ENCODE assay signal across 9 cellular contexts in the genomic region with DNA sequence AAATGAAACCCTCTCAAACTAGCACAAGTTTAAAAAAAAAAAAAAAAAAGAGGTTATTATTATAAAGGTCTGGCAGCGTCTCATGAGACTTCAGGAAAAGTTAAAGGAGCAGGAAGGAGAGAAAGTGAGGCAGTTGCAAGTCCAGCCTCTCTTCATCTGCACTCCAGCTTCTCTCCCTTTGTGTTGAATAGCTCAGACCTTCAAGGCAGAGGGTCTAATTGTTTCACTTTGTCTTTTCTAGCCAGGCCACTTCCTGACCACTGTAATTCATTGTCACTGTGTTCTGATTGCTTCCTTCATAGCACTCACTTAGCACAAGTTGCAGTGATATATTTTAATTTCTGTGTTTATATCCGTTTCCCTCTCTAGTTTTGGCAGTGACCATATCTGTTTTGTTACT.
DNase-seq lines count a peak whose midpoint lies in the region; ATAC-seq and TF ChIP-seq lines count a peak whose summit lies in the region.
"Had no signal": no experiment of that assay in that cellular context is flagged by ENCODE, and none has a peak within 500 bp of the region (broad histone marks: within the 10 kb centered on the region; RNA-seq: fewer than 3 reads in every experiment).

No MANE protein-coding gene starts in this region.

- peak overlapping the region; percentile 70 for H3K4me2 ChIP-seq in PC-3 (ENCODE audit: low read length)

- POLR2A ChIA-PET in PC-3 (lab: Charles Lee; ENCODE audit: unreplicated experiment) = interaction anchor here (0.8 kb wide), 1 partner anchor 29 kb away, joined by 3 read pairs; no protein-coding TSS in a partner anchor

- no peak overlapping the region for H2AFZ ChIP-seq in PC-3 (ENCODE audit: low read length)

- H3F3A ChIP-seq in PC-3 (ENCODE audit: low read length, unreplicated experiment) = peaks cover 12% of the 10 kb centered on the region

- ATAC-seq in GM21423 (IDR thresholded peaks at IDR 0.05; ENCODE audit: unreplicated experiment) = peak; percentile 77
- peak; percentile 4 for ATAC-seq in PC-3
- peak; percentile 10 to 48 for ATAC-seq in left cardiac atrium
- ATAC-seq in HG03521 (IDR thresholded peaks at IDR 0.05; ENCODE audit: unreplicated experiment) = no peak
- no peak for ATAC-seq in HG03039 (IDR thresholded peaks at IDR 0.05; ENCODE audit: unreplicated experiment)

- intact Hi-C loops in PC-3 (cut with micrococcal nuclease) (loop anchor here (2.0 to 5.0 kb wide), 3 partner anchors 30 to 429 kb away; partner anchors contain the start of gene SPATS2L), left cardiac atrium (cut with DNase I) (no loop called here)

- peaks cover 48% of the 10 kb centered on the region for H3K36me3 ChIP-seq in PC-3 (ENCODE audit: low read depth, low read length)

- H3K9me3 ChIP-seq in PC-3 (ENCODE audit: low read length) = no peaks in the 10 kb centered on the region

- peaks cover 70% of the 10 kb centered on the region for H3K4me1 ChIP-seq in PC-3 (ENCODE audit: insufficient read depth, low read length)

- H3K9ac ChIP-seq in PC-3 (ENCODE audit: low read length) = peak overlapping the region; percentile 91

- TF ChIP-seq CTCF in 22Rv1 (IDR thresholded peaks at IDR 0.05) = no peak
- TF ChIP-seq CTCF in PC-3 (conservative IDR thresholded peaks at IDR 0.05; ENCODE audit: low read depth, low read length) = no peak

- CTCF ChIA-PET in PC-3 (lab: Charles Lee) = interaction anchor here (0.6 kb wide), 1 partner anchor 80 kb away, joined by 5 read pairs; no protein-coding TSS in a partner anchor

- H3K9me2 ChIP-seq in PC-3 (replicated peaks; ENCODE audit: low read length) = no peaks in the 10 kb centered on the region

- H3K27me3 ChIP-seq in PC-3 (ENCODE audit: low read length) = no peaks in the 10 kb centered on the region

- peak overlapping the region; percentile 86 for H3K27ac ChIP-seq in 22Rv1
- H3K27ac ChIP-seq in PC-3 (ENCODE audit: low read length) = peak overlapping the region; percentile 99

- DNase-seq in PC-3 (peak; percentile 22), left cardiac atrium (no peak), dedifferentiated amniotic fluid mesenchymal stem cell (ENCODE audit: extremely low spot score) (no peak)
- no peak for DNase-seq in stimulated activated CD8-positive, alpha-beta memory T cell treated with anti-CD3 and anti-CD28 coated beads, Interleukin-4, amount 100 ng/mL, for 48 hours
- DNase-seq: DND-41 had no signal

- peak overlapping the region; percentile 18; the same call in 1 of the 2 replicates for H3K4me3 ChIP-seq in PC-3 (ENCODE audit: low read length)

- H3K79me2 ChIP-seq in PC-3 (ENCODE audit: low read length) = peaks cover 77% of the 10 kb centered on the region

- no peaks in the 10 kb centered on the region for H4K20me1 ChIP-seq in PC-3 (ENCODE audit: low read length)

- TSS peak; percentile 71 for BruUV-seq in PC-3 (replicated peaks; lab: Mats Ljungman, UMichigan)

Comparison
In these comparisons a context has a peak if more than half of its experiments do, and no peak if none do; other contexts are left out.
1. ATAC-seq: peak in GM21423 (single experiment), PC-3 (single experiment) and left cardiac atrium (2 of 2); none in HG03521 (single experiment) and HG03039 (single experiment).